In the genomic region with DNA sequence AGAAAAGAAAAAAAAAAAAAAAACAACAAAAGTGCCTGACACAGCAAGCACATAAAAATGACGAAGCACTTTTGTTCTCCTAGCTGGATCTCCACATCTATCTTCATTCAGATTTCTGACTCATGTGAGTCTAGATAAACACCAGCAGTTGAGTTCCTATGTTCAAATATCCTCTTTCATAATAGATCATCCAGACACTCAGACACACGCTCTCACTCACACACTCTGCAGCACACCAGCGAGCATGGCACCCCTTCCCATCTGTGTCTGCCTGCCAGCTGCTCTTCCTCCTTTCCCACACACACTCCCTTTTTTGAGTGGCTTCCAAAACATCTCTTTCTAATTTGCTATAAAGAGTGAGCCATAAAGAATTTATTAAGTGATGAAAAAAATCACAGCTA, we compare ENCODE assay signal across 2 cellular contexts.
TF ChIP-seq lines count a peak whose summit lies in the region.

No MANE protein-coding gene starts in this region.

TF ChIP-seq in IMR-90, 13 proteins besides CTCF, POLR2A, EP300 and RAD21:
- TF ChIP-seq MAFK (IDR thresholded peaks at IDR 0.05; ENCODE audit: low read depth, low read length) (peak; percentile 79), BHLHE40 (IDR thresholded peaks at IDR 0.05; ENCODE audit: low read depth, low read length) (peak; percentile 82), NFE2L2 (IDR thresholded peaks at IDR 0.05; ENCODE audit: low read depth, low read length) (peak; percentile 89), MAZ (IDR thresholded peaks at IDR 0.05; ENCODE audit: borderline replicate concordance, low read depth, low read length) (0 out of 2 replicates have a peak, but pooled peaks have one; percentile 29), RFX5 (IDR thresholded peaks at IDR 0.05; ENCODE audit: low read depth, low read length) (no peak), CHD1 (IDR thresholded peaks at IDR 0.05; ENCODE audit: low read depth, low read length) (no peak), RCOR1 (IDR thresholded peaks at IDR 0.05; ENCODE audit: insufficient replicate concordance, low read length) (peak; percentile 78), FOS (IDR thresholded peaks at IDR 0.05; ENCODE audit: low read depth, low read length) (peak; percentile 41; the same call in 1 of the 2 replicates), MXI1 (IDR thresholded peaks at IDR 0.05; ENCODE audit: borderline replicate concordance, low read depth, low read length) (peak; percentile 73), SMC3 (IDR thresholded peaks at IDR 0.05; ENCODE audit: low read depth, low read length) (no peak), CEBPB (IDR thresholded peaks at IDR 0.05; ENCODE audit: low read depth, low read length) (peak; percentile 11; the same call in 1 of the 2 replicates)
- TF ChIP-seq, protein P1, sequence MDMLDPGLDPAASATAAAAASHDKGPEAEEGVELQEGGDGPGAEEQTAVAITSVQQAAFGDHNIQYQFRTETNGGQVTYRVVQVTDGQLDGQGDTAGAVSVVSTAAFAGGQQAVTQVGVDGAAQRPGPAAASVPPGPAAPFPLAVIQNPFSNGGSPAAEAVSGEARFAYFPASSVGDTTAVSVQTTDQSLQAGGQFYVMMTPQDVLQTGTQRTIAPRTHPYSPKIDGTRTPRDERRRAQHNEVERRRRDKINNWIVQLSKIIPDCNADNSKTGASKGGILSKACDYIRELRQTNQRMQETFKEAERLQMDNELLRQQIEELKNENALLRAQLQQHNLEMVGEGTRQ (IDR thresholded peaks at IDR 0.05; ENCODE audit: low read depth, low read length), result no peak
- TF ChIP-seq, protein P2, sequence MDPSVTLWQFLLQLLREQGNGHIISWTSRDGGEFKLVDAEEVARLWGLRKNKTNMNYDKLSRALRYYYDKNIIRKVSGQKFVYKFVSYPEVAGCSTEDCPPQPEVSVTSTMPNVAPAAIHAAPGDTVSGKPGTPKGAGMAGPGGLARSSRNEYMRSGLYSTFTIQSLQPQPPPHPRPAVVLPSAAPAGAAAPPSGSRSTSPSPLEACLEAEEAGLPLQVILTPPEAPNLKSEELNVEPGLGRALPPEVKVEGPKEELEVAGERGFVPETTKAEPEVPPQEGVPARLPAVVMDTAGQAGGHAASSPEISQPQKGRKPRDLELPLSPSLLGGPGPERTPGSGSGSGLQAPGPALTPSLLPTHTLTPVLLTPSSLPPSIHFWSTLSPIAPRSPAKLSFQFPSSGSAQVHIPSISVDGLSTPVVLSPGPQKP (IDR thresholded peaks at IDR 0.05; ENCODE audit: borderline replicate concordance, low read depth, low read length), result no peak

TF ChIP-seq in GM23338, 12 proteins besides CTCF, POLR2A, EP300 and RAD21:
- TF ChIP-seq ZNF114 (CRISPR knock-in tag; IDR thresholded peaks at IDR 0.05) (no peak), EZH2 (IDR thresholded peaks at IDR 0.05; ENCODE audit: low read depth, unreplicated experiment) (no peak), EZH2phosphoT487 (IDR thresholded peaks at IDR 0.05; ENCODE audit: unreplicated experiment) (no peak), JUNB (IDR thresholded peaks at IDR 0.05; ENCODE audit: unreplicated experiment) (no peak), CREB1 (CRISPR knock-in tag; IDR thresholded peaks at IDR 0.05; ENCODE audit: low read depth) (no peak), POLR2AphosphoS5 (IDR thresholded peaks at IDR 0.05; ENCODE audit: low read depth) (no peak), STAT1 (IDR thresholded peaks at IDR 0.05; ENCODE audit: unreplicated experiment) (no peak), ZNF331 (CRISPR knock-in tag; IDR thresholded peaks at IDR 0.05; ENCODE audit: low read depth) (no peak), NANOG (IDR thresholded peaks at IDR 0.05; ENCODE audit: borderline replicate concordance) (no peak)
- TF ChIP-seq, protein P3, sequence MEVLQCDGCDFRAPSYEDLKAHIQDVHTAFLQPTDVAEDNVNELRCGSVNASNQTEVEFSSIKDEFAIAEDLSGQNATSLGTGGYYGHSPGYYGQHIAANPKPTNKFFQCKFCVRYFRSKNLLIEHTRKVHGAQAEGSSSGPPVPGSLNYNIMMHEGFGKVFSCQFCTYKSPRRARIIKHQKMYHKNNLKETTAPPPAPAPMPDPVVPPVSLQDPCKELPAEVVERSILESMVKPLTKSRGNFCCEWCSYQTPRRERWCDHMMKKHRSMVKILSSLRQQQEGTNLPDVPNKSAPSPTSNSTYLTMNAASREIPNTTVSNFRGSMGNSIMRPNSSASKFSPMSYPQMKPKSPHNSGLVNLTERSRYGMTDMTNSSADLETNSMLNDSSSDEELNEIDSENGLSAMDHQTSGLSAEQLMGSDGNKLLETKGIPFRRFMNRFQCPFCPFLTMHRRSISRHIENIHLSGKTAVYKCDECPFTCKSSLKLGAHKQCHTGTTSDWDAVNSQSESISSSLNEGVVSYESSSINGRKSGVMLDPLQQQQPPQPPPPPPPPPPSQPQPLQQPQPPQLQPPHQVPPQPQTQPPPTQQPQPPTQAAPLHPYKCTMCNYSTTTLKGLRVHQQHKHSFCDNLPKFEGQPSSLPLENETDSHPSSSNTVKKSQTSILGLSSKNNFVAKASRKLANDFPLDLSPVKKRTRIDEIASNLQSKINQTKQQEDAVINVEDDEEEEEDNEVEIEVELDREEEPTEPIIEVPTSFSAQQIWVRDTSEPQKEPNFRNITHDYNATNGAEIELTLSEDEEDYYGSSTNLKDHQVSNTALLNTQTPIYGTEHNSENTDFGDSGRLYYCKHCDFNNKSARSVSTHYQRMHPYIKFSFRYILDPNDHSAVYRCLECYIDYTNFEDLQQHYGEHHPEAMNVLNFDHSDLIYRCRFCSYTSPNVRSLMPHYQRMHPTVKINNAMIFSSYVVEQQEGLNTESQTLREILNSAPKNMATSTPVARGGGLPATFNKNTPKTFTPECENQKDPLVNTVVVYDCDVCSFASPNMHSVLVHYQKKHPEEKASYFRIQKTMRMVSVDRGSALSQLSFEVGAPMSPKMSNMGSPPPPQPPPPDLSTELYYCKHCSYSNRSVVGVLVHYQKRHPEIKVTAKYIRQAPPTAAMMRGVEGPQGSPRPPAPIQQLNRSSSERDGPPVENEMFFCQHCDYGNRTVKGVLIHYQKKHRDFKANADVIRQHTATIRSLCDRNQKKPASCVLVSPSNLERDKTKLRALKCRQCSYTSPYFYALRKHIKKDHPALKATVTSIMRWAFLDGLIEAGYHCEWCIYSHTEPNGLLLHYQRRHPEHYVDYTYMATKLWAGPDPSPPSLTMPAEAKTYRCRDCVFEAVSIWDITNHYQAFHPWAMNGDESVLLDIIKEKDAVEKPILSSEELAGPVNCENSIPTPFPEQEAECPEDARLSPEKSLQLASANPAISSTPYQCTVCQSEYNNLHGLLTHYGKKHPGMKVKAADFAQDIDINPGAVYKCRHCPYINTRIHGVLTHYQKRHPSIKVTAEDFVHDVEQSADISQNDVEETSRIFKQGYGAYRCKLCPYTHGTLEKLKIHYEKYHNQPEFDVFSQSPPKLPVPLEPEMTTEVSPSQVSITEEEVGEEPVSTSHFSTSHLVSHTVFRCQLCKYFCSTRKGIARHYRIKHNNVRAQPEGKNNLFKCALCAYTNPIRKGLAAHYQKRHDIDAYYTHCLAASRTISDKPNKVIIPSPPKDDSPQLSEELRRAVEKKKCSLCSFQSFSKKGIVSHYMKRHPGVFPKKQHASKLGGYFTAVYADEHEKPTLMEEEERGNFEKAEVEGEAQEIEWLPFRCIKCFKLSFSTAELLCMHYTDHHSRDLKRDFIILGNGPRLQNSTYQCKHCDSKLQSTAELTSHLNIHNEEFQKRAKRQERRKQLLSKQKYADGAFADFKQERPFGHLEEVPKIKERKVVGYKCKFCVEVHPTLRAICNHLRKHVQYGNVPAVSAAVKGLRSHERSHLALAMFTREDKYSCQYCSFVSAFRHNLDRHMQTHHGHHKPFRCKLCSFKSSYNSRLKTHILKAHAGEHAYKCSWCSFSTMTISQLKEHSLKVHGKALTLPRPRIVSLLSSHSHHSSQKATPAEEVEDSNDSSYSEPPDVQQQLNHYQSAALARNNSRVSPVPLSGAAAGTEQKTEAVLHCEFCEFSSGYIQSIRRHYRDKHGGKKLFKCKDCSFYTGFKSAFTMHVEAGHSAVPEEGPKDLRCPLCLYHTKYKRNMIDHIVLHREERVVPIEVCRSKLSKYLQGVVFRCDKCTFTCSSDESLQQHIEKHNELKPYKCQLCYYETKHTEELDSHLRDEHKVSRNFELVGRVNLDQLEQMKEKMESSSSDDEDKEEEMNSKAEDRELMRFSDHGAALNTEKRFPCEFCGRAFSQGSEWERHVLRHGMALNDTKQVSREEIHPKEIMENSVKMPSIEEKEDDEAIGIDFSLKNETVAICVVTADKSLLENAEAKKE (CRISPR knock-in tag; IDR thresholded peaks at IDR 0.05), result no peak
- TF ChIP-seq, protein P4, sequence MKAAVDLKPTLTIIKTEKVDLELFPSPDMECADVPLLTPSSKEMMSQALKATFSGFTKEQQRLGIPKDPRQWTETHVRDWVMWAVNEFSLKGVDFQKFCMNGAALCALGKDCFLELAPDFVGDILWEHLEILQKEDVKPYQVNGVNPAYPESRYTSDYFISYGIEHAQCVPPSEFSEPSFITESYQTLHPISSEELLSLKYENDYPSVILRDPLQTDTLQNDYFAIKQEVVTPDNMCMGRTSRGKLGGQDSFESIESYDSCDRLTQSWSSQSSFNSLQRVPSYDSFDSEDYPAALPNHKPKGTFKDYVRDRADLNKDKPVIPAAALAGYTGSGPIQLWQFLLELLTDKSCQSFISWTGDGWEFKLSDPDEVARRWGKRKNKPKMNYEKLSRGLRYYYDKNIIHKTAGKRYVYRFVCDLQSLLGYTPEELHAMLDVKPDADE (IDR thresholded peaks at IDR 0.05), result no peak
- TF ChIP-seq, protein P5, sequence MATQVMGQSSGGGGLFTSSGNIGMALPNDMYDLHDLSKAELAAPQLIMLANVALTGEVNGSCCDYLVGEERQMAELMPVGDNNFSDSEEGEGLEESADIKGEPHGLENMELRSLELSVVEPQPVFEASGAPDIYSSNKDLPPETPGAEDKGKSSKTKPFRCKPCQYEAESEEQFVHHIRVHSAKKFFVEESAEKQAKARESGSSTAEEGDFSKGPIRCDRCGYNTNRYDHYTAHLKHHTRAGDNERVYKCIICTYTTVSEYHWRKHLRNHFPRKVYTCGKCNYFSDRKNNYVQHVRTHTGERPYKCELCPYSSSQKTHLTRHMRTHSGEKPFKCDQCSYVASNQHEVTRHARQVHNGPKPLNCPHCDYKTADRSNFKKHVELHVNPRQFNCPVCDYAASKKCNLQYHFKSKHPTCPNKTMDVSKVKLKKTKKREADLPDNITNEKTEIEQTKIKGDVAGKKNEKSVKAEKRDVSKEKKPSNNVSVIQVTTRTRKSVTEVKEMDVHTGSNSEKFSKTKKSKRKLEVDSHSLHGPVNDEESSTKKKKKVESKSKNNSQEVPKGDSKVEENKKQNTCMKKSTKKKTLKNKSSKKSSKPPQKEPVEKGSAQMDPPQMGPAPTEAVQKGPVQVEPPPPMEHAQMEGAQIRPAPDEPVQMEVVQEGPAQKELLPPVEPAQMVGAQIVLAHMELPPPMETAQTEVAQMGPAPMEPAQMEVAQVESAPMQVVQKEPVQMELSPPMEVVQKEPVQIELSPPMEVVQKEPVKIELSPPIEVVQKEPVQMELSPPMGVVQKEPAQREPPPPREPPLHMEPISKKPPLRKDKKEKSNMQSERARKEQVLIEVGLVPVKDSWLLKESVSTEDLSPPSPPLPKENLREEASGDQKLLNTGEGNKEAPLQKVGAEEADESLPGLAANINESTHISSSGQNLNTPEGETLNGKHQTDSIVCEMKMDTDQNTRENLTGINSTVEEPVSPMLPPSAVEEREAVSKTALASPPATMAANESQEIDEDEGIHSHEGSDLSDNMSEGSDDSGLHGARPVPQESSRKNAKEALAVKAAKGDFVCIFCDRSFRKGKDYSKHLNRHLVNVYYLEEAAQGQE (IDR thresholded peaks at IDR 0.05; ENCODE audit: unreplicated experiment), result no peak
